1 cellular context compared by ENCODE assay signal in the genomic region with DNA sequence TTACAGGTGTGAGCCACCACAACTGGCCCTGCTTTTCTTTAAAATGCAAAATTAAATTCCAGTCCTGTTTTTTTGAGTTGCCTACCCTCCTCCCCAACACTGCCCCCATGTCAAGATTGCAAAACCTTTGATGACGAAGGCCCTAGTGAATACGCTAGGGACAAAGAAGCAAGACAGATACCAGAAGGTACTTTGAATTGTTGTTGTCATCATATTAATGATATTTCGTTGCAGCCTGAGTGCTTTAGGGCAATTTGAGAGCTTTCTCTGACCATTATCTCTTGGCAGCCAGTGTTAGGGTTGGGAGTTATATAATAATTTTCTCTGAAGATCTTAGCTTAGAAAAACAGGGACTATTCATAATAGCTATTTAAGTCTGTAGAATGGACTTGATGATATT.
TF ChIP-seq lines count a peak whose summit lies in the region.

No MANE protein-coding gene starts in this region.

TF ChIP-seq in neural cell, 6 proteins besides CTCF, POLR2A, EP300 and RAD21 (continued from another document):
- TF ChIP-seq, protein P1, sequence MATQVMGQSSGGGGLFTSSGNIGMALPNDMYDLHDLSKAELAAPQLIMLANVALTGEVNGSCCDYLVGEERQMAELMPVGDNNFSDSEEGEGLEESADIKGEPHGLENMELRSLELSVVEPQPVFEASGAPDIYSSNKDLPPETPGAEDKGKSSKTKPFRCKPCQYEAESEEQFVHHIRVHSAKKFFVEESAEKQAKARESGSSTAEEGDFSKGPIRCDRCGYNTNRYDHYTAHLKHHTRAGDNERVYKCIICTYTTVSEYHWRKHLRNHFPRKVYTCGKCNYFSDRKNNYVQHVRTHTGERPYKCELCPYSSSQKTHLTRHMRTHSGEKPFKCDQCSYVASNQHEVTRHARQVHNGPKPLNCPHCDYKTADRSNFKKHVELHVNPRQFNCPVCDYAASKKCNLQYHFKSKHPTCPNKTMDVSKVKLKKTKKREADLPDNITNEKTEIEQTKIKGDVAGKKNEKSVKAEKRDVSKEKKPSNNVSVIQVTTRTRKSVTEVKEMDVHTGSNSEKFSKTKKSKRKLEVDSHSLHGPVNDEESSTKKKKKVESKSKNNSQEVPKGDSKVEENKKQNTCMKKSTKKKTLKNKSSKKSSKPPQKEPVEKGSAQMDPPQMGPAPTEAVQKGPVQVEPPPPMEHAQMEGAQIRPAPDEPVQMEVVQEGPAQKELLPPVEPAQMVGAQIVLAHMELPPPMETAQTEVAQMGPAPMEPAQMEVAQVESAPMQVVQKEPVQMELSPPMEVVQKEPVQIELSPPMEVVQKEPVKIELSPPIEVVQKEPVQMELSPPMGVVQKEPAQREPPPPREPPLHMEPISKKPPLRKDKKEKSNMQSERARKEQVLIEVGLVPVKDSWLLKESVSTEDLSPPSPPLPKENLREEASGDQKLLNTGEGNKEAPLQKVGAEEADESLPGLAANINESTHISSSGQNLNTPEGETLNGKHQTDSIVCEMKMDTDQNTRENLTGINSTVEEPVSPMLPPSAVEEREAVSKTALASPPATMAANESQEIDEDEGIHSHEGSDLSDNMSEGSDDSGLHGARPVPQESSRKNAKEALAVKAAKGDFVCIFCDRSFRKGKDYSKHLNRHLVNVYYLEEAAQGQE (IDR thresholded peaks at IDR 0.05; ENCODE audit: borderline replicate concordance) = peak; percentile 23
- TF ChIP-seq POLR2AphosphoS5 (IDR thresholded peaks at IDR 0.05) (peak; percentile 45), SMC3 (conservative IDR thresholded peaks at IDR 0.05; ENCODE audit: poor library complexity) (no peak), EZH2 (IDR thresholded peaks at IDR 0.05; ENCODE audit: borderline replicate concordance, insufficient read depth, low read length, poor library complexity, severe bottlenecking) (no peak), MXI1 (conservative IDR thresholded peaks at IDR 0.05; ENCODE audit: poor library complexity, severe bottlenecking) (no peak)
